Comparison of ENCODE assay signal across 18 cellular contexts in the genomic region with DNA sequence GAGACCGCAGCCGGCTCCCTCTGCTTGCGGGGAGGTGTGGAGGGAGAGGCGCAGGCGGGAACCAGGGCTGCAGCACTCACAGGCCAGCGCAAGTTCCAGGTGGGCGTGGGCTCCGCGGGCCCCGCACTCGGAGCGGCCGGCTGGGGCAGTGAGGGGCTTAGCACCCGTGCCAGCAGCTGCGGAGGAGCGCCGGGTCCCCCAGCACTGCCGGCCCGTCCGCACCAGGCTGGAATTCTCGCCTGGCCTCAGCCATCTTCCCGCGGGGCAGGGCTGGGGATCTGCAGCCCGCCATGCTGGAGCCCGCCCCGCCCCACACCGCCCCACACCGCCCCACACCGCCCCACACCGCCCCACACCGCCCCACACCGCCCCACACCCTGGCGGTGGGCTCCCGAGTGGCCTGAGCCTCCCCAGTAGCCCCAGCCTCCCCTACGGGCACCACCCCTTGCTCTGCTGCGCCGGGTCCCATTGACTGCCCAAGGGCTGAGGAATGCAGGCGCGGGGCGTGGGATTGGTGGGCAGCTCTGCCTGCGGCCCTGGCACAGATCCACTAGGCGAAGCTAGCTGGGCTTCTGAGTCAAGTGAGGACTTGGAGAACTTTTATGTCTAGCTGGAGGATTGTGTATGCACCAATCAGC.
DNase-seq lines count a peak whose midpoint lies in the region; ATAC-seq, FAIRE-seq and TF ChIP-seq lines count a peak whose summit lies in the region.
"Had no signal": no experiment of that assay in that cellular context is flagged by ENCODE, and none has a peak within 500 bp of the region (broad histone marks: within the 10 kb centered on the region; RNA-seq: fewer than 3 reads in every experiment).

No MANE protein-coding gene starts in this region.

- intact Hi-C loops in right cardiac atrium (cut with DNase I) (loop anchor here in 3 of 4 donors (10.0 kb wide), 3 partner anchors 75 to 115 kb away; no protein-coding TSS in a partner anchor), Right ventricle myocardium superior (cut with DNase I) (loop anchor here (10.0 kb wide), 1 partner anchor 75 kb away; no protein-coding TSS in a partner anchor), kidney (cut with DNase I) (loop anchor here (10.0 kb wide), 1 partner anchor 115 kb away; no protein-coding TSS in a partner anchor), aorta (cut with DNase I) (no loop called here)

- FAIRE-seq in kidney (lab: Jason Lieb, UNC): no peak
- FAIRE-seq: D721Med, GM12892, GM18507, HepG2 had no signal

- H3K9me3 Mint-ChIP-seq in IgD-negative memory B cell: no peaks in the 10 kb centered on the region
- peaks cover 28% of the 10 kb centered on the region for H3K9me3 Mint-ChIP-seq in nephron progenitor cell
- H3K9me3 Mint-ChIP-seq: CD4-positive, alpha-beta T cell; HFFc6 had no signal

- no peaks in the 10 kb centered on the region for H3K27me3 Mint-ChIP-seq in IgD-negative memory B cell
- H3K27me3 Mint-ChIP-seq in nephron progenitor cell (ENCODE audit: low read depth, poor library complexity): no peaks in the 10 kb centered on the region
- H3K27me3 Mint-ChIP-seq: CD4-positive, alpha-beta T cell had no signal

- peak; percentile 42 for ATAC-seq in right cardiac atrium
- no peak for ATAC-seq in Right ventricle myocardium superior (ENCODE audit: poor library complexity)
- ATAC-seq in aorta (ENCODE audit: low FRiP score): peak; percentile 24
- ATAC-seq: HepG2 had no signal

- DNase-seq in right cardiac atrium (peak in 1 of 3 donors; percentile 61), Right ventricle myocardium superior (no peak), kidney (peak; percentile 69), aorta (no peak), AG08395 (ENCODE audit: low spot score) (no peak), nephron progenitor cell (no peak)
- DNase-seq: Caco-2; CD4-positive, alpha-beta T cell; GDM1; GM23248; HFFc6 had no signal

- H3K9me3 ChIP-seq in right cardiac atrium (ENCODE audit: control insufficient read depth, low read length) (no peaks in the 10 kb centered on the region), kidney (ENCODE audit: control insufficient read depth in 1 of 2, low read length in 2 of 2) (no peaks in the 10 kb centered on the region), aorta (ENCODE audit: control insufficient read depth, low read length) (no peaks in the 10 kb centered on the region)
- H3K9me3 ChIP-seq: Caco-2, HAP-1 had no signal

- no peaks in the 10 kb centered on the region for H3K36me3 ChIP-seq in kidney (ENCODE audit: control insufficient read depth in 1 of 2, insufficient read depth in 2 of 2, low read length in 2 of 2)
- no peaks in the 10 kb centered on the region for H3K36me3 ChIP-seq in aorta (ENCODE audit: control insufficient read depth in 1 of 2, insufficient read depth in 2 of 2, low read length in 1 of 2)
- H3K36me3 ChIP-seq: HAP-1 had no signal

- H3K27ac ChIP-seq in right cardiac atrium (ENCODE audit: low read length) (no peak overlapping the region), kidney (ENCODE audit: low read depth in 2 of 2, low read length in 2 of 2) (no peak overlapping the region), aorta (ENCODE audit: low read depth in 1 of 2, low read length in 2 of 2) (no peak overlapping the region)
- H3K27ac ChIP-seq: C4-2B, GM23248 had no signal

- H3K27ac Mint-ChIP-seq in IgD-negative memory B cell: peak overlapping the region in 2 of 3 donors; percentile 40 to 84
- no peak overlapping the region for H3K27ac Mint-ChIP-seq in nephron progenitor cell
- H3K27ac Mint-ChIP-seq: HFFc6 had no signal

- H3K27me3 ChIP-seq in right cardiac atrium (ENCODE audit: control insufficient read depth, insufficient read depth) (no peaks in the 10 kb centered on the region), aorta (ENCODE audit: control insufficient read depth in 1 of 2, insufficient read depth in 2 of 2, low read length in 1 of 2) (no peaks in the 10 kb centered on the region)

- H3K4me1 ChIP-seq in right cardiac atrium (ENCODE audit: control insufficient read depth, insufficient read depth, low read length) (peaks cover 21% of the 10 kb centered on the region), kidney (ENCODE audit: control insufficient read depth in 1 of 2, insufficient read depth in 1 of 2, low read depth in 1 of 2, low read length in 2 of 2) (peaks cover 8 to 14% of the 10 kb centered on the region in 2 donors), aorta (ENCODE audit: control insufficient read depth in 1 of 2, insufficient read depth in 2 of 2, low read length in 2 of 2) (peaks cover 0 to 2% of the 10 kb centered on the region in 2 donors)
- H3K4me1 ChIP-seq: HAP-1 had no signal

- TF ChIP-seq CTCF in kidney (IDR thresholded peaks at IDR 0.05; ENCODE audit: borderline replicate concordance, extremely low read depth, insufficient read depth) (no peak), nephron progenitor cell (IDR thresholded peaks at IDR 0.05) (no peak)

- H3K36me3 Mint-ChIP-seq in IgD-negative memory B cell: peaks cover 9% of the 10 kb centered on the region
- peaks cover 43% of the 10 kb centered on the region for H3K36me3 Mint-ChIP-seq in nephron progenitor cell (ENCODE audit: low read depth)

- H3K4me3 Mint-ChIP-seq in IgD-negative memory B cell (no peak overlapping the region), nephron progenitor cell (no peak overlapping the region)
- H3K4me3 Mint-ChIP-seq: CD4-positive, alpha-beta T cell; HFFc6 had no signal

- H3K4me1 Mint-ChIP-seq in IgD-negative memory B cell (peaks cover 45 to 61% (median 58%) of the 10 kb centered on the region in 3 donors), nephron progenitor cell (peaks cover 54% of the 10 kb centered on the region)

- H3K9ac ChIP-seq in kidney (ENCODE audit: low read length in 2 of 2): no peak overlapping the region
- H3K9ac ChIP-seq: GM23248 had no signal

- H3K4me3 ChIP-seq in right cardiac atrium (ENCODE audit: low read length) (no peak overlapping the region), kidney (ENCODE audit: low read length in 2 of 2) (no peak overlapping the region), aorta (ENCODE audit: low read length in 2 of 2) (no peak overlapping the region)
- H3K4me3 ChIP-seq: GM23248, HAP-1 had no signal

- 98% methylated on average over 42 of the region's 42 CpGs for WGBS in right cardiac atrium
- 98 to 99% methylated on average over 31 to 42 of the region's 42 CpGs for WGBS in aorta, 2 donors

Comparison
In these comparisons a context has a peak if more than half of its experiments do, and no peak if none do; other contexts are left out.
1. intact Hi-C loops: an anchor here in right cardiac atrium (10.0 kb wide), Right ventricle myocardium superior (10.0 kb wide) and kidney (10.0 kb wide); none called in aorta.